In genomic region chr1:99639945-99640344, GRCh38 we compare ENCODE assay signal across 36 cellular contexts. TPM values are rescaled to one million over a fixed set of nuclear protein-coding genes. Genes with fewer than 3 reads are reported as not detected.
"Had no signal": no experiment of that assay in that cellular context is flagged by ENCODE, and none has a peak within 500 bp of the region (broad histone marks: within the 10 kb centered on the region; RNA-seq: fewer than 3 reads in every experiment).

No MANE protein-coding gene starts in this region.

- H3K9me3 ChIP-seq: adrenal gland, body of pancreas, breast epithelium had no signal

- H3K27me3 ChIP-seq: adrenal gland, body of pancreas, brain microvascular endothelial cell, breast epithelium had no signal

- H3K4me1 ChIP-seq: breast epithelium had no signal

- DNase-seq: activated B cell treated with CpG ODN at 0.5 μM for 24 hours; activated CD4-positive, alpha-beta memory T cell treated with anti-CD3 and anti-CD28 coated beads for 36 hours; activated CD4-positive, alpha-beta T cell treated with anti-CD3 and anti-CD28 coated beads for 4 hours; activated CD4-positive, alpha-beta T cell treated with anti-CD3 and anti-CD28 coated beads, Interleukin-2, amount 10 ng/mL, durations not matched to agents 24 days and 14 days; activated CD4-positive, alpha-beta T cell treated with anti-CD3 and anti-CD28 coated beads, Interleukin-2, amount 50 U/mL, for 1 hour; activated CD4-positive, alpha-beta T cell treated with anti-CD3 and anti-CD28 coated beads, Interleukin-2, amount 50 U/mL, for 4 hours; activated CD4-positive, CD25-positive, alpha-beta regulatory T cell treated with anti-CD3 and anti-CD28 coated beads, Interleukin-2, amount 50 U/mL, for 72 hours; activated CD8-positive, alpha-beta memory T cell treated with anti-CD3 and anti-CD28 coated beads, Interleukin-2, amount 50 U/mL, for 4 hours; activated CD8-positive, alpha-beta T cell treated with anti-CD3 and anti-CD28 coated beads for 36 hours; activated effector memory CD4-positive, alpha-beta T cell treated with anti-CD3 and anti-CD28 coated beads, Interleukin-2, amount 50 U/mL, for 16 hours; activated gamma-delta T cell treated with Interleukin-2 at 50 U/mL for 16 hours; activated naive CD4-positive, alpha-beta T cell; activated naive CD4-positive, alpha-beta T cell treated with anti-CD3 and anti-CD28 coated beads for 36 hours; activated naive CD4-positive, alpha-beta T cell treated with anti-CD3 and anti-CD28 coated beads, Interleukin-2, amount 50 U/mL, for 16 hours; activated naive CD8-positive, alpha-beta T cell treated with anti-CD3 and anti-CD28 coated beads for 36 hours; activated T-cell treated with anti-CD3 and anti-CD28 coated beads for 4 hours; activated T-cell treated with anti-CD3 and anti-CD28 coated beads, Interleukin-2, amount 50 U/mL, for 1 hour; activated T-cell treated with anti-CD3 and anti-CD28 coated beads, Interleukin-2, amount 50 U/mL, for 4 hours; activated T-cell treated with anti-CD3 and anti-CD28 coated beads, Interleukin-2, amount 50 U/mL, for 72 hours; adrenal gland; amniotic stem cell; aorta; body of pancreas; brain microvascular endothelial cell; central memory CD4-positive, alpha-beta T cell; T-helper 1 cell; T-helper 2 cell; T-helper 9 cell had no signal

- FAIRE-seq: astrocyte, TTC549 had no signal

- H3K4me3 ChIP-seq: adrenal gland, body of pancreas, breast epithelium had no signal

- H3K36me3 ChIP-seq: adrenal gland, brain microvascular endothelial cell, breast epithelium had no signal

- ATAC-seq: activated CD8-positive, alpha-beta T cell treated with anti-CD3 and anti-CD28 coated beads for 36 hours; activated naive CD4-positive, alpha-beta T cell treated with anti-CD3 and anti-CD28 coated beads, Interleukin-2, amount 50 U/mL, for 72 hours; activated T-cell treated with anti-CD3 and anti-CD28 coated beads, Interleukin-2, amount 50 U/mL, for 4 hours; activated T-cell treated with anti-CD3 and anti-CD28 coated beads, Interleukin-2, amount 50 U/mL, for 72 hours; activated T-helper 17 cell treated with anti-CD3 and anti-CD28 coated beads, Interleukin-2, amount 50 U/mL, for 72 hours; body of pancreas had no signal

- H3K27ac ChIP-seq: adrenal gland, body of pancreas, brain microvascular endothelial cell, breast epithelium, VCaP had no signal

RNA-seq across cellular contexts. Expression of gene PALMD, which starts 6.0 kb away (rescaled TPM):
- total RNA-seq: activated B cell treated with CpG ODN at 0.5 μM for 24 hours; activated CD4-positive, alpha-beta memory T cell treated with anti-CD3 and anti-CD28 coated beads for 36 hours; activated CD4-positive, alpha-beta T cell treated with anti-CD3 and anti-CD28 coated beads, Interleukin-2, amount 10 ng/mL, durations not matched to agents 24 days and 14 days; activated CD8-positive, alpha-beta memory T cell treated with anti-CD3 and anti-CD28 coated beads for 36 hours; activated CD8-positive, alpha-beta T cell treated with anti-CD3 and anti-CD28 coated beads for 36 hours; activated naive CD4-positive, alpha-beta T cell treated with anti-CD3 and anti-CD28 coated beads for 36 hours; activated naive CD4-positive, alpha-beta T cell treated with anti-CD3 and anti-CD28 coated beads, Interleukin-2, amount 50 U/mL, for 72 hours; activated naive CD8-positive, alpha-beta T cell treated with anti-CD3 and anti-CD28 coated beads for 36 hours; activated T-cell treated with anti-CD3 and anti-CD28 coated beads, Interleukin-2, amount 50 U/mL, for 4 hours; activated T-cell treated with anti-CD3 and anti-CD28 coated beads, Interleukin-2, amount 50 U/mL, for 72 hours; activated T-helper 1 cell treated with anti-CD3 and anti-CD28 coated beads, Interleukin-12 subunit alpha, Interleukin-12 subunit beta, Interleukin-2, Interleukin-4 antibody, amounts not matched to agents 30 ng/mL and 10 ng/mL and 1 ng/mL, durations not matched to agents 14 hours and 24 hours and 36 hours; activated T-helper 17 cell treated with anti-CD3 and anti-CD28 coated beads, Interleukin-2, amount 50 U/mL, for 72 hours had no signal
